1 cellular context compared by ENCODE assay signal in the genomic region with DNA sequence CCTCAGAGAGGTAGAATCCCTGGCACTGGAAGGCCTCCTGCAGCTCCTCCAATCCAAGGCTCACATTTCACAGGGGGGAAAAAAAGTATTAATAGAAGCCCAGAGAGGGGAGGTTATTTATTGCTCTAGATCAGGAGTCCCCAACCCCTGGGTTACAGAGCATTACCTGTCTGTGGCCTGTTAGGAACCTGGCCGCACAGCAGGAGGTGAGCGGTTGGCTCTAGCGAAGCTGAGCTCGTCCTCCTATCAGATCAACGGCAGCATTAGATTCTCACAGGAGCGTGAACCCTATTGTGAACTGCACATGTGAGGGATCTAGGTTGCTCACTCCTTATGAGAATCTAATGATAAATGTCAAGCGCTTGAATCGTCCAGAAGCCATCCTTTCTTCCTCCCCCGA.
TF ChIP-seq lines count a peak whose summit lies in the region.

No MANE protein-coding gene starts in this region.

TF ChIP-seq in GM23338, 12 proteins besides CTCF, POLR2A, EP300 and RAD21 (continued from another document):
- no peak for TF ChIP-seq JUNB (IDR thresholded peaks at IDR 0.05; ENCODE audit: unreplicated experiment)
- no peak for TF ChIP-seq POLR2AphosphoS5 (IDR thresholded peaks at IDR 0.05; ENCODE audit: low read depth)
